Comparison of ENCODE assay signal across 1 cellular context in genomic region chrX:19849433-19850190, GRCh38.
TF ChIP-seq lines count a peak whose summit lies in the region.

No MANE protein-coding gene starts in this region.

TF ChIP-seq in HepG2, 621 proteins besides CTCF, POLR2A, EP300 and RAD21:
- TF ChIP-seq HINFP (CRISPR knock-in tag; IDR thresholded peaks at IDR 0.05; ENCODE audit: low read depth) (no peak), PPARG (CRISPR knock-in tag; conservative IDR thresholded peaks at IDR 0.05) (no peak)
